1 cellular context compared by ENCODE assay signal in genomic region chr7:156640257-156640948, GRCh38.
TF ChIP-seq lines count a peak whose summit lies in the region.

TSS of gene RNF32 (plus strand) at chr7:156640774. CDS start at chr7:156643878, 3,104 bp downstream.

TF ChIP-seq in GM12878, 131 proteins besides CTCF, POLR2A, EP300 and RAD21 (continued from another document):
- TF ChIP-seq FOXM1 (IDR thresholded peaks at IDR 0.05; ENCODE audit: low read depth, low read length) (no peak), POU2F2 (IDR thresholded peaks at IDR 0.05; ENCODE audit: borderline replicate concordance, low read depth, low read length) (0 out of 3 replicates have a peak, but pooled peaks have one; percentile 6), NFIC (IDR thresholded peaks at IDR 0.05; ENCODE audit: low read depth, low read length) (no peak), NR2C1 (IDR thresholded peaks at IDR 0.05) (no peak), GABPA (IDR thresholded peaks at IDR 0.05; ENCODE audit: low read depth) (no peak), PBX3 (IDR thresholded peaks at IDR 0.05; ENCODE audit: insufficient replicate concordance, low read depth, low read length) (no peak), HDGF (IDR thresholded peaks at IDR 0.05) (no peak), E4F1 (IDR thresholded peaks at IDR 0.05; ENCODE audit: borderline replicate concordance, partially characterized antibody) (no peak), IKZF2 (IDR thresholded peaks at IDR 0.05) (peak; percentile 42 to 44; a peak in 3 of 4 replicates), ETV6 (conservative IDR thresholded peaks at IDR 0.05 in 1 of 2, IDR thresholded peaks at IDR 0.05 in 1 of 2; ENCODE audit: borderline replicate concordance in 1 of 2, low read depth in 1 of 2) (no peak)
